In genomic region chr13:83088858-83089257, GRCh38 we compare ENCODE assay signal across 8 cellular contexts.
"Had no signal": no experiment of that assay in that cellular context is flagged by ENCODE, and none has a peak within 500 bp of the region (broad histone marks: within the 10 kb centered on the region; RNA-seq: fewer than 3 reads in every experiment).

No MANE protein-coding gene starts in this region.

- DNase-seq: GM23248, GOT3, H7, KG1 had no signal

- H2AFZ ChIP-seq: GM23248 had no signal

- H3K4me3 ChIP-seq: GM23248, HAP-1 had no signal

- H3K4me1 ChIP-seq: HAP-1 had no signal

- ATAC-seq: HCT116, HepG2 had no signal

- H3K36me3 ChIP-seq: HAP-1 had no signal

- FAIRE-seq: HepG2 had no signal

- H3K9me3 ChIP-seq: HAP-1 had no signal

- H3K27ac ChIP-seq: GM23248, HL-60 had no signal

- H3K9ac ChIP-seq: GM23248 had no signal
